ENCODE assay signal across 13 cellular contexts in the genomic region with DNA sequence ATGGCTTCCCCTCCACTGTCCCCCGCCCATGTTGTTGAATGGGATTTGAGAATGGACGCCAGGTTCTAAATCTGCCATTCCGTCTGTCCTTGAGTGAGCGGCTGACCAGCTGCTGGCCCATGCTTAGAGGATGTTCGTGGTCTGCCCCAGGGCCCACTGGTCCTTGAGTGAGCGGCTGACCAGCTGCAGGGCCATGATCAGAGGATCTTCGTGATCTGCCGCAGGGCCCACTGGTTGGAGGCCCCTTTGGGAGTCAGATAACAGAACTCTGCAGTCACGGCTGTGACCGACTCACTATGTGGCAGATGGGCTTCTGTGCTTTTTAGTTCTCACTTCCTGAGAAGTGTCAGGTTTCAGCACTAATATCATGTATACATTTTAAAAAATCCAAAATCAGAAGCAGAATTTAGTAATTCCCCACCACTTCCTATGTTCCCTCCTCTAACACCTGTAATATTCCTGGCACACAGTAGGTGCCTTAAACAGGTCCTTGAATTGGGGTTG. TPM values are rescaled to one million over a fixed set of nuclear protein-coding genes. Genes with fewer than 3 reads are reported as not detected.
DNase-seq lines count a peak whose midpoint lies in the region; ATAC-seq, FAIRE-seq and TF ChIP-seq lines count a peak whose summit lies in the region.
"Had no signal": no experiment of that assay in that cellular context is flagged by ENCODE, and none has a peak within 500 bp of the region (broad histone marks: within the 10 kb centered on the region; RNA-seq: fewer than 3 reads in every experiment).

No MANE protein-coding gene starts in this region.

- no TSS peak for BruUV-seq in mammary epithelial cell (replicated peaks; lab: Mats Ljungman, UMichigan)

- POLR2A ChIA-PET in A549 (lab: Yijun Ruan, JAX), result interaction anchor here (1.0 kb wide), 1 partner anchor 61 kb away, joined by 3 read pairs; no protein-coding TSS in a partner anchor

- no peak for DNase-seq in A549 (ENCODE audit: low read depth in 1 of 2, low spot score in 1 of 2)
- DNase-seq in Kasumi-1 (lab: John Stamatoyannopoulos, UW), result peak; percentile 34 to 36
- peak in 6 of 7 donors; percentile 40 to 78 (median 54) for DNase-seq in adrenal gland
- DNase-seq in right atrium auricular region (ENCODE audit: low spot score), result no peak
- DNase-seq in GM13977 (ENCODE audit: low spot score), result no peak
- no peak for DNase-seq in stomach
- no peak for DNase-seq in mammary epithelial cell
- DNase-seq in stimulated activated CD4-positive, alpha-beta T cell treated with anti-CD3 and anti-CD28 coated beads, Interleukin-12 subunit alpha, Interleukin-12 subunit beta, amount 100 ng/mL, for 4 hours, result no peak
- DNase-seq: activated CD4-positive, alpha-beta memory T cell treated with anti-CD3 and anti-CD28 coated beads for 36 hours; amygdala; NCI-H187 treated with DMSO at 0.1 percent for 48 hours; stimulated activated CD8-positive, alpha-beta memory T cell treated with anti-CD3 and anti-CD28 coated beads, Interleukin-4, amount 100 ng/mL, for 48 hours had no signal

- peaks cover 5% of the 10 kb centered on the region for H4K20me1 ChIP-seq in mammary epithelial cell (ENCODE audit: insufficient read depth, low read length)

- no peak overlapping the region for H3K9ac ChIP-seq in mammary epithelial cell (ENCODE audit: insufficient read depth, low read length)

- H3K36me3 ChIP-seq in adrenal gland (replicated peaks in 1 of 2), result no peaks in the 10 kb centered on the region
- no peaks in the 10 kb centered on the region for H3K36me3 ChIP-seq in right atrium auricular region
- peaks cover 0 to 6% (median 0%) of the 10 kb centered on the region in 4 donors for H3K36me3 ChIP-seq in stomach
- H3K36me3 ChIP-seq in mammary epithelial cell (ENCODE audit: insufficient read depth, low read length), result no peaks in the 10 kb centered on the region

- TF ChIP-seq RAD21 in A549 (conservative IDR thresholded peaks at IDR 0.05 in 1 of 2, IDR thresholded peaks at IDR 0.05 in 1 of 2), result no peak

- peaks cover 96% of the 10 kb centered on the region for H3K79me2 ChIP-seq in mammary epithelial cell (ENCODE audit: insufficient read depth, low read length)

- no peak for ATAC-seq in A549
- ATAC-seq: esophagus mucosa had no signal

- peak overlapping the region; percentile 92 for H3K4me2 ChIP-seq in A549
- H3K4me2 ChIP-seq in mammary epithelial cell (ENCODE audit: insufficient read depth, low read depth, low read length), result no peak overlapping the region

- H3K27me3 ChIP-seq in adrenal gland (no peaks in the 10 kb centered on the region), right atrium auricular region (no peaks in the 10 kb centered on the region), stomach (no peaks in the 10 kb centered on the region), mammary epithelial cell (ENCODE audit: insufficient read depth, low read length) (no peaks in the 10 kb centered on the region)

- dilution Hi-C loops in mammary epithelial cell (cut with HindIII; ENCODE audit: low sequenced_read_pairs), result no loop called here

- H3K4me1 ChIP-seq in A549 (peaks cover 83% of the 10 kb centered on the region), adrenal gland (replicated peaks in 1 of 2) (peaks cover 34 to 42% of the 10 kb centered on the region in 2 donors), right atrium auricular region (peaks cover 0 to 63% of the 10 kb centered on the region in 2 donors), stomach (peaks cover 9 to 74% (median 35%) of the 10 kb centered on the region in 4 donors), mammary epithelial cell (ENCODE audit: insufficient read depth, low read length) (peaks cover 42% of the 10 kb centered on the region)

- TF ChIP-seq EP300 in A549 (IDR thresholded peaks at IDR 0.05), result no peak
- TF ChIP-seq EP300 in stomach (IDR thresholded peaks at IDR 0.05), result no peak

- 84% methylated on average over 10 of the region's 10 CpGs for WGBS in A549 (ENCODE audit: missing lambda C conversion rate)
- WGBS in adrenal gland, 4 donors, result 42 to 51% (median 46%) methylated on average over 6 to 10 of the region's 10 CpGs
- 88 to 97% (median 91%) methylated on average over 10 of the region's 10 CpGs for WGBS in stomach, 5 donors
- 91% methylated on average over 9 of the region's 10 CpGs for WGBS in mammary epithelial cell (ENCODE audit: low coverage, missing lambda C conversion rate)

- in situ Hi-C loops in GM13977 (cut with MboI; ENCODE audit: low pct_unique_long_range_greater_than_20kb, low sequenced_read_pairs, unreplicated experiment), result no loop called here
- in situ Hi-C loops in mammary epithelial cell (cut with MboI; ENCODE audit: low sequenced_read_pairs in 2 of 2), result no loop called here

- TF ChIP-seq POLR2A in A549 (IDR thresholded peaks at IDR 0.05; ENCODE audit: low read length), result no peak
- TF ChIP-seq POLR2A in adrenal gland (IDR thresholded peaks at IDR 0.05), result no peak
- TF ChIP-seq POLR2A in stomach (IDR thresholded peaks at IDR 0.05), result no peak

- H3K4me3 ChIP-seq in A549, result no peak overlapping the region
- H3K4me3 ChIP-seq in adrenal gland, result no peak overlapping the region
- no peak overlapping the region for H3K4me3 ChIP-seq in right atrium auricular region
- H3K4me3 ChIP-seq in stomach, result no peak overlapping the region
- H3K4me3 ChIP-seq in mammary epithelial cell (replicated peaks in 1 of 3; ENCODE audit: insufficient read depth in 1 of 3, low read depth in 2 of 3, low read length in 3 of 3), result no peak overlapping the region

- TF ChIP-seq CTCF in A549 (IDR thresholded peaks at IDR 0.05) (no peak), adrenal gland (IDR thresholded peaks at IDR 0.05) (no peak), right atrium auricular region (IDR thresholded peaks at IDR 0.05) (no peak), GM13977 (IDR thresholded peaks at IDR 0.05; ENCODE audit: extremely low read depth, insufficient read depth, missing control alignments) (no peak), stomach (IDR thresholded peaks at IDR 0.05) (no peak), mammary epithelial cell (conservative IDR thresholded peaks at IDR 0.05 in 1 of 2, IDR thresholded peaks at IDR 0.05 in 1 of 2; ENCODE audit: extremely low read depth in 1 of 2, insufficient read depth in 1 of 2, low read depth in 1 of 2, low read length in 2 of 2) (no peak)

- no peak for FAIRE-seq in A549 (lab: Jason Lieb, UNC)

- H3K9me3 ChIP-seq in A549 (no peaks in the 10 kb centered on the region), adrenal gland (replicated peaks in 1 of 3) (no peaks in the 10 kb centered on the region), right atrium auricular region (no peaks in the 10 kb centered on the region), stomach (no peaks in the 10 kb centered on the region), mammary epithelial cell (replicated peaks; ENCODE audit: insufficient read depth, low read length) (no peaks in the 10 kb centered on the region)

- CTCF ChIA-PET in A549 (lab: Yijun Ruan, JAX) (interaction anchor here (1.3 to 1.5 kb wide), 2 partner anchors 26 to 106 kb away, joined by 4 to 8 read pairs; no protein-coding TSS in a partner anchor), mammary epithelial cell (lab: Charles Lee; ENCODE audit: low non-redundant PET) (interaction anchor here (0.6 kb wide), 1 partner anchor 122 kb away, joined by 9 read pairs; no protein-coding TSS in a partner anchor)

- H3K27ac ChIP-seq in A549 (peak overlapping the region; percentile 87 to 93), adrenal gland (peak overlapping the region in 4 of 5 donors; percentile 52 to 87 (median 68)), right atrium auricular region (peak overlapping the region; percentile 52 to 68), stomach (peak overlapping the region in 2 of 5 donors; percentile 24 to 70), mammary epithelial cell (ENCODE audit: insufficient read depth, low read depth, low read length) (no peak overlapping the region)

- H2AFZ ChIP-seq in mammary epithelial cell (ENCODE audit: low read depth, low read length), result no peak overlapping the region

- intact Hi-C loops in adrenal gland (cut with DNase I), result no loop called here
- intact Hi-C loops in stomach (cut with DNase I; ENCODE audit: low total_unique reads), result no loop called here
- intact Hi-C loops in mammary epithelial cell (cut with micrococcal nuclease), result no loop called here

TF ChIP-seq in A549, 52 proteins besides CTCF, POLR2A, EP300 and RAD21 (continues in another document):
- TF ChIP-seq, protein P1, sequence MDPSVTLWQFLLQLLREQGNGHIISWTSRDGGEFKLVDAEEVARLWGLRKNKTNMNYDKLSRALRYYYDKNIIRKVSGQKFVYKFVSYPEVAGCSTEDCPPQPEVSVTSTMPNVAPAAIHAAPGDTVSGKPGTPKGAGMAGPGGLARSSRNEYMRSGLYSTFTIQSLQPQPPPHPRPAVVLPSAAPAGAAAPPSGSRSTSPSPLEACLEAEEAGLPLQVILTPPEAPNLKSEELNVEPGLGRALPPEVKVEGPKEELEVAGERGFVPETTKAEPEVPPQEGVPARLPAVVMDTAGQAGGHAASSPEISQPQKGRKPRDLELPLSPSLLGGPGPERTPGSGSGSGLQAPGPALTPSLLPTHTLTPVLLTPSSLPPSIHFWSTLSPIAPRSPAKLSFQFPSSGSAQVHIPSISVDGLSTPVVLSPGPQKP (IDR thresholded peaks at IDR 0.05; ENCODE audit: low read depth, low read length), result no peak
- TF ChIP-seq JUNB (IDR thresholded peaks at IDR 0.05) (no peak), POLR2AphosphoS2 (conservative IDR thresholded peaks at IDR 0.05; ENCODE audit: low read length) (no peak), TFCP2L1 (CRISPR knock-in tag; IDR thresholded peaks at IDR 0.05) (no peak), ZFP36 (IDR thresholded peaks at IDR 0.05; ENCODE audit: borderline replicate concordance, partially characterized antibody) (no peak), PHF8 (IDR thresholded peaks at IDR 0.05; ENCODE audit: borderline replicate concordance, low read depth) (no peak), SREBF2 (IDR thresholded peaks at IDR 0.05) (no peak), ZNF302 (CRISPR knock-in tag; IDR thresholded peaks at IDR 0.05) (no peak), NR3C1 (IDR thresholded peaks at IDR 0.05) (no peak)

RNA-seq across cellular contexts. Expression of a gene that starts 54.1 kb away (rescaled TPM):
- polyA plus RNA-seq in A549 (2011; rRNA removed), result 18.7 and 20.5 TPM in 2 replicates
- 13.3 and 17.7 TPM in 2 replicates for polyA plus RNA-seq in A549 (2012; cell fraction: cytosol; rRNA removed)
- polyA plus RNA-seq in A549 (2012; cell fraction: nucleus; rRNA removed), result 74.0 and 74.6 TPM in 2 replicates
- 30.1 to 35.1 TPM (median 30.3 TPM) in 3 replicates for polyA plus RNA-seq in A549 (2017; fragmentation: RNase III; extraction: RNeasy Plus Mini Kit Qiagen cat#74134 plus additional on column Dnase treatment)
- 28.0 and 34.1 TPM in 2 replicates for polyA minus RNA-seq in A549 (2011; rRNA and poly(A)+ RNA removed)
- total RNA-seq in adrenal gland, result 10 to 100 TPM; 26.4 to 82.6 (median 43.8) TPM
- polyA plus RNA-seq in adrenal gland, result 10 to 100 TPM; 10.9 to 36.0 (median 17.1) TPM
- total RNA-seq in right atrium auricular region, result 10 to 100 TPM; 42.5 to 45.1 TPM
- 100 to 1,000 TPM in 1 of 5 donors, 10 to 100 TPM in 4; 17.5 to 130 (median 37.3) TPM for total RNA-seq in stomach
- 1 to 10 TPM; 3.5 to 5.1 (median 4.9) TPM for polyA plus RNA-seq in stomach
- total RNA-seq in mammary epithelial cell, result 100 to 1,000 TPM in 1 of 2 donors, 10 to 100 TPM in 1; 67.2 to 102 TPM
- polyA plus RNA-seq in mammary epithelial cell, result 31.3 TPM
- polyA minus RNA-seq in mammary epithelial cell, result 110 TPM

Comparison
In these comparisons a context has a peak if more than half of its experiments do, and no peak if none do; other contexts are left out.
1. DNase-seq: peak in Kasumi-1 (2 of 2) and adrenal gland (6 of 7); none in A549 (0 of 2), right atrium auricular region (single experiment), GM13977 (single experiment), stomach (single experiment), mammary epithelial cell (single experiment) and stimulated activated CD4-positive, alpha-beta T cell treated with anti-CD3 and anti-CD28 coated beads, Interleukin-12 subunit alpha, Interleukin-12 subunit beta, amount 100 ng/mL, for 4 hours (single experiment).